25 cellular contexts compared by ENCODE assay signal in the genomic region with DNA sequence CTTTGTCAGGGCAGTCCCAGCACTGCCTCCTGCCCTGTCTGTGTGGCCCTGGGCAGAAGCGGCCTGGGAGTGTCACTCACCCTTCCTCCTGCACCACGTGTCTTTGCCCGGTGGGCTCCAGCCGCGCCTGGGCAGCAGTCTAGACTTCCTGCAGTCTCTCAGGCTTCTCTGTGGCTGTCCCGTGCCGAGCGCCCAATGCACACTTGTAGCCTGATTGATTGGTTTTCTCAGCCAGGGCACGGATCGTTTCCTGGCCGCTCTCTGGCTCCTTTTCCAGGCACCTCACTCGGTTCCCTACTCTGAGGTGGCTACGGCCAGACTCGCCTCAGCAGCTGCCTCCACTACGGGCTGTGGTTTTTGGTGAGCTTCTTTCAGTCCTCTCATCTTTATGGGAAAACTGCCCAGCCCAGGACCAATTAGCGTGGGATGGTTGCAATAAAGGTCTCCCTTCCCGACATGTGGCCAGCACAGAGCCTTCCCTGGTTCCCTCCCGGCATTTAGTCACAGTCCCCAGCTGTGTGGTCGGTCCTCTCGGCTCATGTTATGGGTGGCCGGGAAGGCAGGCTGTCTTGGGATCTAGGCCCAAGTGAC.
"Had no signal": no experiment of that assay in that cellular context is flagged by ENCODE, and none has a peak within 500 bp of the region (broad histone marks: within the 10 kb centered on the region; RNA-seq: fewer than 3 reads in every experiment).

No MANE protein-coding gene starts in this region.

- H3K4me3 ChIP-seq: gastrocnemius medialis, heart left ventricle, mucosa of descending colon, upper lobe of left lung had no signal

- ATAC-seq: activated CD4-positive, alpha-beta T cell treated with anti-CD3 and anti-CD28 coated beads for 36 hours; activated naive CD4-positive, alpha-beta T cell treated with anti-CD3 and anti-CD28 coated beads, Interleukin-2, amount 50 U/mL, for 72 hours; activated T-helper 17 cell treated with anti-CD3 and anti-CD28 coated beads, Interleukin-2, amount 50 U/mL, for 72 hours; gastrocnemius medialis; heart left ventricle; left cardiac atrium; mucosa of descending colon; stimulated activated naive CD8-positive, alpha-beta T cell treated with anti-CD3 and anti-CD28 coated beads, Interleukin-15, Interleukin-2, amounts not matched to agents 100 U/mL and 50 U/mL, for 24 hours; T-helper 17 cell had no signal

- H3K27ac Mint-ChIP-seq: activated B cell treated with CpG ODN at 0.5 μM for 24 hours; activated CD4-positive, alpha-beta T cell treated with anti-CD3 and anti-CD28 coated beads for 36 hours; activated naive CD4-positive, alpha-beta T cell treated with anti-CD3 and anti-CD28 coated beads, Interleukin-2, amount 50 U/mL, for 72 hours; activated T-cell treated with anti-CD3 and anti-CD28 coated beads, Interleukin-2, amount 50 U/mL, for 24 hours; activated T-helper 17 cell treated with anti-CD3 and anti-CD28 coated beads, Interleukin-2, amount 50 U/mL, for 72 hours; memory B cell; nephron progenitor cell had no signal

- H3K36me3 Mint-ChIP-seq: activated naive CD4-positive, alpha-beta T cell treated with anti-CD3 and anti-CD28 coated beads, Interleukin-2, amount 50 U/mL, for 72 hours; memory B cell had no signal

- H3K27ac ChIP-seq: brain microvascular endothelial cell, gastrocnemius medialis, upper lobe of left lung had no signal

- H3K27me3 ChIP-seq: brain microvascular endothelial cell, heart left ventricle, upper lobe of left lung had no signal

- H3K36me3 ChIP-seq: brain microvascular endothelial cell, gastrocnemius medialis, upper lobe of left lung had no signal

- H3K9me3 Mint-ChIP-seq: activated B cell treated with CpG ODN at 0.5 μM for 24 hours; activated naive CD4-positive, alpha-beta T cell treated with anti-CD3 and anti-CD28 coated beads, Interleukin-2, amount 50 U/mL, for 72 hours; activated T-cell treated with anti-CD3 and anti-CD28 coated beads, Interleukin-2, amount 50 U/mL, for 24 hours; activated T-helper 17 cell treated with anti-CD3 and anti-CD28 coated beads, Interleukin-2, amount 50 U/mL, for 72 hours; central memory CD8-positive, alpha-beta T cell; memory B cell; nephron progenitor cell had no signal

- H3K4me1 ChIP-seq: gastrocnemius medialis had no signal

- DNase-seq: activated B cell treated with CpG ODN at 0.5 μM for 24 hours; activated CD4-positive, alpha-beta T cell treated with anti-CD3 and anti-CD28 coated beads for 36 hours; activated CD4-positive, alpha-beta T cell treated with anti-CD3 and anti-CD28 coated beads, Interleukin-2, amount 50 U/mL, for 4 hours; activated CD8-positive, alpha-beta memory T cell treated with anti-CD3 and anti-CD28 coated beads for 24 hours; activated CD8-positive, alpha-beta memory T cell treated with anti-CD3 and anti-CD28 coated beads, Interleukin-2, amount 50 U/mL, for 4 hours; activated T-cell treated with anti-CD3 and anti-CD28 coated beads, Interleukin-2, amount 50 U/mL, for 24 hours; aorta; brain microvascular endothelial cell; effector memory CD4-positive, alpha-beta T cell; gastrocnemius medialis; heart left ventricle; islet precursor cell; left cardiac atrium; mucosa of descending colon; nephron progenitor cell; occipital lobe; stimulated activated CD4-positive, alpha-beta T cell treated with anti-CD3 and anti-CD28 coated beads, Interleukin-12 subunit alpha, Interleukin-12 subunit beta, amount 100 ng/mL, for 4 hours; stimulated activated CD4-positive, alpha-beta T cell treated with anti-CD3 and anti-CD28 coated beads, Interleukin-4, amount 100 ng/mL, for 4 hours; stimulated activated naive CD8-positive, alpha-beta T cell treated with anti-CD3 and anti-CD28 coated beads, Interleukin-15, Interleukin-2, amounts not matched to agents 100 U/mL and 50 U/mL, for 24 hours; T-helper 17 cell had no signal

- H3K9me3 ChIP-seq: gastrocnemius medialis, heart left ventricle, mucosa of descending colon, upper lobe of left lung had no signal

- H3K4me3 Mint-ChIP-seq: activated B cell treated with CpG ODN at 0.5 μM for 24 hours; activated CD4-positive, alpha-beta T cell treated with anti-CD3 and anti-CD28 coated beads for 36 hours; activated T-cell treated with anti-CD3 and anti-CD28 coated beads, Interleukin-2, amount 50 U/mL, for 24 hours; activated T-helper 17 cell treated with anti-CD3 and anti-CD28 coated beads, Interleukin-2, amount 50 U/mL, for 72 hours; central memory CD8-positive, alpha-beta T cell; memory B cell; nephron progenitor cell; T-helper 17 cell had no signal
